ENCODE assay signal across 28 cellular contexts in the genomic region with DNA sequence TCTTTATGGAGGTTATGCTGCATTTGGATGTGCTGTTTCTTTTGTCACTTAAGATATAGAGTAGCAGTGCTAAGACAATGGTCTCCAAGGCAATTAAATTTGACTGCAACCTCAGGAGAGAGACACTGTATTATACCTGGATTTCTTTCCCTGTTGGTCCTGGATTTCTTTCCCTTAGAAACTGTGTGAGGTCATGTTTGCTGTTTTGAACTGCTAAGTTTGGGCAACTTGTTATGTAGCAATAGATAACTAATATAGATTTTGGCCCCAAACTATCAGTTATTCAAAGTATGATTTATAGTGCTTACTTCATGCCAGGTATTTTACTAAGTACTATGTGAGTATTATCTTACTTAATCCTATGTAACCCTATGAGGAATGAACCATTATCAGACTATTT.
"Had no signal": no experiment of that assay in that cellular context is flagged by ENCODE, and none has a peak within 500 bp of the region (broad histone marks: within the 10 kb centered on the region; RNA-seq: fewer than 3 reads in every experiment).

No MANE protein-coding gene starts in this region.

- H3K36me3 ChIP-seq: neural progenitor cell, spleen, suprapubic skin, tibial artery, transverse colon, upper lobe of right lung, uterus had no signal

- ATAC-seq: naive thymus-derived CD4-positive, alpha-beta T cell; natural killer cell; psoas muscle; right cardiac atrium; sciatic nerve; stimulated activated memory B cell treated with anti-CD40 and anti-IgM and Interleukin-4, amounts not matched to agents 10 μg/mL and 1 μg/mL and 100 μg/mL, for 72 hours; stimulated activated naive CD8-positive, alpha-beta T cell treated with anti-CD3 and anti-CD28 coated beads, Interleukin-15, amount 100 ng/mL, for 72 hours; stimulated activated naive CD8-positive, alpha-beta T cell treated with anti-CD3 and anti-CD28 coated beads, Interleukin-15, Interleukin-2, amounts not matched to agents 100 U/mL and 50 U/mL, for 24 hours; upper lobe of right lung had no signal

- H3K9me3 ChIP-seq: psoas muscle, spleen, suprapubic skin, testis, tibial artery, transverse colon, upper lobe of right lung, uterus had no signal

- H3K27me3 ChIP-seq: neural progenitor cell, suprapubic skin, testis, tibial artery, transverse colon, upper lobe of right lung, uterus had no signal

- H3K4me3 ChIP-seq: neural progenitor cell, psoas muscle, skin epidermis, smooth muscle cell, spleen, suprapubic skin, testis, tibial artery, transverse colon, upper lobe of right lung, uterus had no signal

- H3K27ac ChIP-seq: neural progenitor cell, parathyroid adenoma, psoas muscle, skin epidermis, spleen, suprapubic skin, testis, tibial artery, transverse colon, upper lobe of right lung, uterus had no signal

- DNase-seq: naive thymus-derived CD4-positive, alpha-beta T cell; natural killer cell; occipital lobe; posterior cingulate gyrus; psoas muscle; right cardiac atrium; spleen; stimulated activated CD4-positive, alpha-beta T cell treated with anti-CD3 and anti-CD28 coated beads, Interleukin-12 subunit alpha, Interleukin-12 subunit beta, amount 100 ng/mL, for 4 hours; stimulated activated CD4-positive, alpha-beta T cell treated with anti-CD3 and anti-CD28 coated beads, Interleukin-1b, Interleukin-23, amount 100 ng/mL, for 48 hours; stimulated activated CD4-positive, alpha-beta T cell treated with anti-CD3 and anti-CD28 coated beads, Interleukin-4, amount 100 ng/mL, for 1 hour; stimulated activated CD4-positive, alpha-beta T cell treated with anti-CD3 and anti-CD28 coated beads, Interleukin-4, amount 100 ng/mL, for 4 hours; stimulated activated CD8-positive, alpha-beta memory T cell treated with anti-CD3 and anti-CD28 coated beads, Interleukin-4, amount 100 ng/mL, for 48 hours; stimulated activated naive CD4-positive, alpha-beta T cell; stimulated activated naive CD8-positive, alpha-beta T cell treated with anti-CD3 and anti-CD28 coated beads, Interleukin-15, amount 100 ng/mL, for 72 hours; stimulated activated naive CD8-positive, alpha-beta T cell treated with anti-CD3 and anti-CD28 coated beads, Interleukin-15, Interleukin-2, amounts not matched to agents 100 U/mL and 50 U/mL, for 24 hours; substantia nigra; testis; tibial artery; transverse colon; upper lobe of right lung; uterus had no signal

- H3K4me1 ChIP-seq: parathyroid adenoma, psoas muscle, spleen, suprapubic skin, testis, tibial artery, transverse colon, upper lobe of right lung, uterus had no signal
